Comparison of ENCODE assay signal across 6 cellular contexts in genomic region chr15:22566507-22566906, GRCh38.
A peak's percentile ranks its signal among the peaks of the same experiment; 100 is the strongest.
DNase-seq lines count a peak whose midpoint lies in the region; ATAC-seq, FAIRE-seq and TF ChIP-seq lines count a peak whose summit lies in the region.
"Not testable (repeated sequence)": the region's sequence is repeated elsewhere in the genome, so short reads cannot be mapped to it uniquely, and the experiment has no call there.

No MANE protein-coding gene starts in this region.

- WGBS in GM12878 (ENCODE audit: insufficient coverage, insufficient replicate concordance, low lambda C conversion rate, missing lambda C conversion rate): no CpG with 5 or more reads among the region's 7 CpGs

- POLR2A ChIA-PET in PC-9 (lab: Charles Lee; ENCODE audit: unreplicated experiment); WTC11 (lab: Charles Lee); GM12878 (lab: Charles Lee): not testable (repeated sequence)

- H3K27me3 ChIP-seq in GM23338 (ENCODE audit: insufficient read depth); PC-9 (ENCODE audit: insufficient read depth, low read depth); GM12878 (replicated peaks in 1 of 2; ENCODE audit: control insufficient read depth in 2 of 2, insufficient read depth in 2 of 2, low read length in 1 of 2); upper lobe of right lung: not testable (repeated sequence)

- not testable (repeated sequence) for H3K9me3 Mint-ChIP-seq in GM23338; WTC11; stimulated activated naive B cell treated with anti-CD40 and anti-IgM and Interleukin-4, amounts not matched to agents 10 μg/mL and 1 μg/mL and 100 μg/mL, for 72 hours

- in situ Hi-C loops in GM12878 (cut with MboI): not testable (repeated sequence)

- ATAC-seq in GM23338 (peak; percentile 63), WTC11 (peak; percentile 75), upper lobe of right lung (peak; percentile 9)
- ATAC-seq in GM12878: not testable (repeated sequence)
- peak; percentile 26 to 42 for ATAC-seq in stimulated activated naive B cell treated with anti-CD40 and anti-IgM and Interleukin-4, amounts not matched to agents 10 μg/mL and 1 μg/mL and 100 μg/mL, for 72 hours (replicated peaks)

- not testable (repeated sequence) for H3K27me3 Mint-ChIP-seq in GM23338 (ENCODE audit: insufficient read depth, low read depth, poor library complexity); WTC11 (ENCODE audit: low read depth); stimulated activated naive B cell treated with anti-CD40 and anti-IgM and Interleukin-4, amounts not matched to agents 10 μg/mL and 1 μg/mL and 100 μg/mL, for 72 hours

- not testable (repeated sequence) for DNase-seq in GM23338 (ENCODE audit: low spot score); PC-9; WTC11 (ENCODE audit: low spot score); GM12878 (ENCODE audit: low read depth, low spot score); stimulated activated naive B cell treated with anti-CD40 and anti-IgM and Interleukin-4, amounts not matched to agents 10 μg/mL and 1 μg/mL and 100 μg/mL, for 72 hours; upper lobe of right lung

- not testable (repeated sequence) for FAIRE-seq in GM12878 (lab: Jason Lieb, UNC)

- TF ChIP-seq EP300 in GM12878 (IDR thresholded peaks at IDR 0.05; ENCODE audit: borderline replicate concordance in 1 of 2, control insufficient read depth in 1 of 2, low read depth in 2 of 2, low read length in 2 of 2): not testable (repeated sequence)

- H3K27ac Mint-ChIP-seq in GM23338; WTC11; stimulated activated naive B cell treated with anti-CD40 and anti-IgM and Interleukin-4, amounts not matched to agents 10 μg/mL and 1 μg/mL and 100 μg/mL, for 72 hours: not testable (repeated sequence)

- H3K4me3 ChIP-seq in GM23338, PC-9, GM12878, upper lobe of right lung: not testable (repeated sequence)

- not testable (repeated sequence) for H3F3A ChIP-seq in GM23338 (replicated peaks; ENCODE audit: low read depth); PC-9 (ENCODE audit: insufficient read depth, low read depth)

- not testable (repeated sequence) for H4K20me1 ChIP-seq in GM23338 (replicated peaks; ENCODE audit: insufficient read depth); PC-9 (ENCODE audit: insufficient read depth); GM12878 (ENCODE audit: control insufficient read depth, insufficient read depth)

- H3K79me2 ChIP-seq in GM23338 (replicated peaks; ENCODE audit: insufficient read depth); PC-9 (ENCODE audit: low read depth); GM12878 (ENCODE audit: control insufficient read depth, insufficient read depth, low read length): not testable (repeated sequence)

- not testable (repeated sequence) for H3K27ac ChIP-seq in GM23338 (ENCODE audit: low read depth); PC-9; GM12878 (ENCODE audit: control insufficient read depth, insufficient read depth); upper lobe of right lung

- TSS peak; percentile 23 for BruUV-seq in PC-9 (replicated peaks; lab: Mats Ljungman, UMichigan)
- TSS peak; percentile 54 for BruUV-seq in GM12878 (replicated peaks; lab: Mats Ljungman, UMichigan)

- TF ChIP-seq POLR2A in GM12878 (IDR thresholded peaks at IDR 0.05; ENCODE audit: low read depth, low read length): not testable (repeated sequence)

- not testable (repeated sequence) for TF ChIP-seq RAD21 in GM12878 (IDR thresholded peaks at IDR 0.05; ENCODE audit: insufficient read depth, low read depth, low read length)

- not testable (repeated sequence) for H3K4me1 ChIP-seq in GM23338 (ENCODE audit: insufficient read depth); PC-9 (replicated peaks; ENCODE audit: insufficient read depth); GM12878 (ENCODE audit: control insufficient read depth, insufficient read depth, low read length); upper lobe of right lung

- not testable (repeated sequence) for H3K4me3 Mint-ChIP-seq in GM23338; WTC11; stimulated activated naive B cell treated with anti-CD40 and anti-IgM and Interleukin-4, amounts not matched to agents 10 μg/mL and 1 μg/mL and 100 μg/mL, for 72 hours

- intact Hi-C loops in PC-9 (cut with micrococcal nuclease; ENCODE audit: unreplicated experiment); GM12878 (cut with micrococcal nuclease; ENCODE audit: unreplicated experiment); upper lobe of right lung (cut with DNase I): not testable (repeated sequence)

- not testable (repeated sequence) for H2AFZ ChIP-seq in GM23338; PC-9; GM12878 (ENCODE audit: control insufficient read depth, low read depth, low read length)

- H3K9me3 ChIP-seq in PC-9 (ENCODE audit: insufficient read depth, low read depth); GM12878 (replicated peaks; ENCODE audit: control insufficient read depth, insufficient read depth, low read length); upper lobe of right lung: not testable (repeated sequence)

- RAD21 ChIA-PET in GM12878 (lab: Charles Lee; ENCODE audit: unreplicated experiment): not testable (repeated sequence)

- TF ChIP-seq CTCF in GM23338 (conservative IDR thresholded peaks at IDR 0.05; ENCODE audit: low read depth in 2 of 2); PC-9 (conservative IDR thresholded peaks at IDR 0.05); WTC11 (IDR thresholded peaks at IDR 0.05); GM12878 (IDR thresholded peaks at IDR 0.05 in 2 of 3, conservative IDR thresholded peaks at IDR 0.05 in 1 of 3; ENCODE audit: control insufficient read depth in 2 of 3, extremely low read depth in 1 of 3, insufficient read depth in 1 of 3, low read depth in 3 of 3, low read length in 3 of 3); upper lobe of right lung (IDR thresholded peaks at IDR 0.05): not testable (repeated sequence)

- SMC1A ChIA-PET in GM12878 (lab: Charles Lee; ENCODE audit: uncharacterized antibody, unreplicated experiment): not testable (repeated sequence)

- H3K9ac ChIP-seq in GM12878 (ENCODE audit: control insufficient read depth, insufficient read depth, low read length): not testable (repeated sequence)

- H3K4me1 Mint-ChIP-seq in GM23338; WTC11; stimulated activated naive B cell treated with anti-CD40 and anti-IgM and Interleukin-4, amounts not matched to agents 10 μg/mL and 1 μg/mL and 100 μg/mL, for 72 hours: not testable (repeated sequence)

- CTCF ChIA-PET in PC-9 (lab: Charles Lee); WTC11 (lab: Charles Lee); GM12878 (lab: Yijun Ruan, JAX): not testable (repeated sequence)

- not testable (repeated sequence) for H3K36me3 ChIP-seq in GM23338 (ENCODE audit: insufficient read depth); PC-9 (ENCODE audit: low read depth); GM12878 (ENCODE audit: control insufficient read depth in 2 of 2, insufficient read depth in 2 of 2, low read length in 1 of 2); upper lobe of right lung

- H3K36me3 Mint-ChIP-seq in GM23338 (ENCODE audit: low read depth): peaks cover 11% of the 10 kb centered on the region
- H3K36me3 Mint-ChIP-seq in WTC11; stimulated activated naive B cell treated with anti-CD40 and anti-IgM and Interleukin-4, amounts not matched to agents 10 μg/mL and 1 μg/mL and 100 μg/mL, for 72 hours: not testable (repeated sequence)

- H3K9me2 ChIP-seq in GM23338 (ENCODE audit: insufficient read depth); PC-9 (ENCODE audit: insufficient read depth): not testable (repeated sequence)

- H3K4me2 ChIP-seq in GM23338; PC-9; GM12878 (ENCODE audit: control insufficient read depth, insufficient read depth): not testable (repeated sequence)
